8 cellular contexts compared by ENCODE assay signal in genomic region chr17:77444653-77445029, GRCh38.
DNase-seq lines count a peak whose midpoint lies in the region; ATAC-seq, FAIRE-seq and TF ChIP-seq lines count a peak whose summit lies in the region.

No MANE protein-coding gene starts in this region.

- H3K9me3 Mint-ChIP-seq in CD8-positive, alpha-beta memory T cell: no peaks in the 10 kb centered on the region
- no peaks in the 10 kb centered on the region for H3K9me3 Mint-ChIP-seq in nephron

- POLR2A ChIA-PET in CD8-positive, alpha-beta memory T cell (lab: Charles Lee): interaction anchor here (0.7 to 5.9 kb wide), 23 partner anchors 8 to 708 kb away, joined by 3 to 100 read pairs (median 5); partner anchors contain the start of gene TNRC6C
- POLR2A ChIA-PET in K562 (lab: Yijun Ruan, JAX): interaction anchor here (0.9 to 1.3 kb wide), 3 partner anchors 16 to 91 kb away, joined by 3 to 8 read pairs (median 5); no protein-coding TSS in a partner anchor

- peak overlapping the region; percentile 66 for H3K4me3 ChIP-seq in CD8-positive, alpha-beta memory T cell (ENCODE audit: low read length)
- H3K4me3 ChIP-seq in K562: no peak overlapping the region

- WGBS in K562 (ENCODE audit: insufficient coverage, low coverage, missing lambda C conversion rate): 37% methylated on average over 7 of the region's 9 CpGs

- peaks cover 53% of the 10 kb centered on the region for H3K79me2 ChIP-seq in K562 (ENCODE audit: control insufficient read depth, insufficient read depth, low read length)

- no peak for TF ChIP-seq CTCF in K562 (IDR thresholded peaks at IDR 0.05 in 2 of 3, conservative IDR thresholded peaks at IDR 0.05 in 1 of 3; ENCODE audit: insufficient read depth in 2 of 3, low read depth in 1 of 3, low read length in 3 of 3)
- TF ChIP-seq CTCF in nephron (IDR thresholded peaks at IDR 0.05; ENCODE audit: unreplicated experiment in 3 of 3): no peak

- H3K36me3 ChIP-seq in CD8-positive, alpha-beta memory T cell (ENCODE audit: insufficient read depth, low read length): no peaks in the 10 kb centered on the region
- no peaks in the 10 kb centered on the region for H3K36me3 ChIP-seq in K562 (ENCODE audit: control insufficient read depth, insufficient read depth, low read length)

- peak overlapping the region; percentile 71 for H3K27ac ChIP-seq in CD8-positive, alpha-beta memory T cell (ENCODE audit: low read depth, low read length)
- no peak overlapping the region for H3K27ac ChIP-seq in K562 (ENCODE audit: extremely low read depth, low read depth, low read length)

- H3K4me1 Mint-ChIP-seq in CD8-positive, alpha-beta memory T cell: peaks cover 87 to 97% (median 97%) of the 10 kb centered on the region in 3 donors
- peaks cover 83% of the 10 kb centered on the region for H3K4me1 Mint-ChIP-seq in nephron

- peak overlapping the region; percentile 87 to 100 (median 98) for H3K27ac Mint-ChIP-seq in CD8-positive, alpha-beta memory T cell
- peak overlapping the region; percentile 89 to 96 (median 94) for H3K27ac Mint-ChIP-seq in nephron

- no peak for TF ChIP-seq RAD21 in K562 (CRISPR knock-in tag; conservative IDR thresholded peaks at IDR 0.05 in 1 of 2, IDR thresholded peaks at IDR 0.05 in 1 of 2)

- ATAC-seq in HG03097 (IDR thresholded peaks at IDR 0.05; ENCODE audit: low FRiP score, unreplicated experiment) (peak; percentile 4), K562 (peak; percentile 51), HG03135 (IDR thresholded peaks at IDR 0.05; ENCODE audit: unreplicated experiment) (no peak), GM21786 (IDR thresholded peaks at IDR 0.05; ENCODE audit: unreplicated experiment) (no peak)

- CTCF ChIA-PET in CD8-positive, alpha-beta memory T cell (lab: Charles Lee): interaction anchor here (0.8 to 6.1 kb wide), 24 partner anchors 9 to 169 kb away, joined by 3 to 74 read pairs (median 6); no protein-coding TSS in a partner anchor
- CTCF ChIA-PET in K562 (lab: Yijun Ruan, JAX; ENCODE audit: low intra/inter-chr PET ratio): no interaction called here

- BruUV-seq in K562 (replicated peaks; lab: Mats Ljungman, UMichigan): no TSS peak

- H4K20me1 ChIP-seq in K562 (replicated peaks; ENCODE audit: control insufficient read depth, insufficient read depth, low read length): peaks cover 15% of the 10 kb centered on the region

- no peak for TF ChIP-seq POLR2A in K562 (conservative IDR thresholded peaks at IDR 0.05)

- no peak overlapping the region for H3K4me2 ChIP-seq in K562 (ENCODE audit: insufficient read depth, low read length)

- peaks cover 0 to 11% (median 0%) of the 10 kb centered on the region in 3 donors for H3K36me3 Mint-ChIP-seq in CD8-positive, alpha-beta memory T cell
- peaks cover 13% of the 10 kb centered on the region for H3K36me3 Mint-ChIP-seq in nephron (ENCODE audit: low read depth)

- DNase-seq in CD8-positive, alpha-beta memory T cell: no peak
- DNase-seq in K562 (ENCODE audit: extremely low read depth in 1 of 4, low spot score in 3 of 4): peak; percentile 44 to 61 (median 54)
- DNase-seq in OCI-M2 (lab: John Stamatoyannopoulos, UW; ENCODE audit: unreplicated experiment): no peak
- no peak for DNase-seq in foreskin melanocyte

- peak; percentile 79 for FAIRE-seq in K562 (lab: Jason Lieb, UNC)

- in situ Hi-C loops in K562 (cut with MboI): no loop called here

- intact Hi-C loops in K562 (cut with micrococcal nuclease): no loop called here

- no peaks in the 10 kb centered on the region for H3K27me3 ChIP-seq in CD8-positive, alpha-beta memory T cell (ENCODE audit: insufficient read depth, low read length, poor library complexity, severe bottlenecking)
- no peaks in the 10 kb centered on the region for H3K27me3 ChIP-seq in K562 (ENCODE audit: control insufficient read depth in 2 of 2, insufficient read depth in 2 of 2, low read length in 2 of 2)

- H3K27me3 Mint-ChIP-seq in CD8-positive, alpha-beta memory T cell: peaks cover 0 to 5% of the 10 kb centered on the region in 2 donors
- H3K27me3 Mint-ChIP-seq in nephron (ENCODE audit: low read depth): no peaks in the 10 kb centered on the region

- H3K9me1 ChIP-seq in K562 (ENCODE audit: control insufficient read depth, insufficient read depth, low read length): peaks cover 3% of the 10 kb centered on the region

- peaks cover 100% of the 10 kb centered on the region for H3K4me1 ChIP-seq in CD8-positive, alpha-beta memory T cell (ENCODE audit: insufficient read depth, low read length)
- H3K4me1 ChIP-seq in K562 (replicated peaks in 1 of 2; ENCODE audit: control insufficient read depth in 2 of 2, insufficient read depth in 2 of 2, low read length in 2 of 2): peaks cover 53 to 54% of the 10 kb centered on the region in 2 experiments

- H3K9me3 ChIP-seq in CD8-positive, alpha-beta memory T cell (ENCODE audit: low read length): no peaks in the 10 kb centered on the region
- H3K9me3 ChIP-seq in K562 (replicated peaks; ENCODE audit: control insufficient read depth, insufficient read depth, low read depth, low read length): no peaks in the 10 kb centered on the region

- H3K9ac ChIP-seq in K562 (ENCODE audit: insufficient read depth in 1 of 2, low read depth in 2 of 2, low read length in 2 of 2): peak overlapping the region in 1 of 2 experiments; percentile 65; a peak in 1 of 4 replicates

- H2AFZ ChIP-seq in K562 (ENCODE audit: low read depth, low read length): no peak overlapping the region

- TF ChIP-seq EP300 in K562 (IDR thresholded peaks at IDR 0.05; ENCODE audit: low read length): no peak

- H3K4me3 Mint-ChIP-seq in CD8-positive, alpha-beta memory T cell: peak overlapping the region; percentile 68 to 84 (median 81)
- H3K4me3 Mint-ChIP-seq in nephron: peak overlapping the region; percentile 54 to 60 (median 55)

TF ChIP-seq in K562, 482 proteins besides CTCF, POLR2A, EP300 and RAD21:
- TF ChIP-seq RBM34 (IDR thresholded peaks at IDR 0.05; ENCODE audit: borderline replicate concordance, insufficient read depth, low read length) (no peak), MTA1 (IDR thresholded peaks at IDR 0.05; ENCODE audit: borderline replicate concordance) (no peak), EGR1 (conservative IDR thresholded peaks at IDR 0.05) (peak; percentile 50), ZNF395 (CRISPR knock-in tag; IDR thresholded peaks at IDR 0.05) (no peak)
TF ChIP-seq in K562: peak in this region for 1.

Comparison
In these comparisons a context has a peak if more than half of its experiments do, and no peak if none do; other contexts are left out.
1. DNase-seq: peak in K562 (4 of 4); none in CD8-positive, alpha-beta memory T cell (0 of 5), OCI-M2 (single experiment) and foreskin melanocyte (single experiment).
2. ATAC-seq: peak in HG03097 (single experiment) and K562 (single experiment); none in HG03135 (single experiment) and GM21786 (single experiment).